1 cellular context compared by ENCODE assay signal in the genomic region with DNA sequence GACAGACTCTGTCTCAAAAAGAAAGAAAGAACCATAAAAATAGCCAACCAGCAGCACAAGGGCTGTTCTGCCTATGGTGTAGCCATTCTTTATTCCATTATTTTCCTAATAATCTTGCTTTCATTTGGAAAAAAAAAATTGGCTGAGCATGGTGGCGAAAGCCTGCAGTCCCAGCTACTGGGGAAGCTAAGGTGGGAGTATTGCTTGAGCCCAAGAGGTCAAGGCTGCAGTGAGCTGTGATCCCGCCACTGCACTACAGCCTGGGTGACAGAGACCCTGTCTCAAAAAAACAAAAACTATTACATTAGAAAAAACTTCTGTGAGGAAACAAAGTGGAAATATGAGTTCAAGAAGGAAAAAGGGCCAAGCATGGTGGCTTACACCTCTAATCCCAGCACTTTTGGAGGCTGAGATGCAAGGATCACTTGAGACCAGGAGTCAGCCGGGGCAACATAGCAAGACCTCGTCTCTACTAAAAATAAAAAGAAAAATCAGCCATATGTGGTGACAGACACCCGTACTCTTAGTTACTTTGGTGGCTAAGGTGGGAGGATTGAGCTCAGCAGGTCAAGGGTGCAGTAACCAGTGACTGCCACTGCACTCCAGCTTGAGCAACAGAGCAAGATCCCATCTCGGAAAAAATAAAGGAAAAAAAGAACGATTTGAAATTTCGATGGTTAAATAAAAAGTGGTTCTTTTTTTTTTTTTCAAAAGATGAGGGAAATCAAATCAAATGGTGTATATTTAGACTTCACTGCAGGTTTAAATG.
TF ChIP-seq lines count a peak whose summit lies in the region.

No MANE protein-coding gene starts in this region.

TF ChIP-seq in IMR-90, 13 proteins besides CTCF, POLR2A, EP300 and RAD21:
- TF ChIP-seq SMC3 (IDR thresholded peaks at IDR 0.05; ENCODE audit: low read depth, low read length) = no peak
- TF ChIP-seq MAZ (IDR thresholded peaks at IDR 0.05; ENCODE audit: borderline replicate concordance, low read depth, low read length) = no peak
- TF ChIP-seq, protein P1, sequence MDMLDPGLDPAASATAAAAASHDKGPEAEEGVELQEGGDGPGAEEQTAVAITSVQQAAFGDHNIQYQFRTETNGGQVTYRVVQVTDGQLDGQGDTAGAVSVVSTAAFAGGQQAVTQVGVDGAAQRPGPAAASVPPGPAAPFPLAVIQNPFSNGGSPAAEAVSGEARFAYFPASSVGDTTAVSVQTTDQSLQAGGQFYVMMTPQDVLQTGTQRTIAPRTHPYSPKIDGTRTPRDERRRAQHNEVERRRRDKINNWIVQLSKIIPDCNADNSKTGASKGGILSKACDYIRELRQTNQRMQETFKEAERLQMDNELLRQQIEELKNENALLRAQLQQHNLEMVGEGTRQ (IDR thresholded peaks at IDR 0.05; ENCODE audit: low read depth, low read length) = no peak
TF ChIP-seq in IMR-90: peak in this region for 0.
